In genomic region chr9:134554750-134555655, GRCh38 we compare ENCODE assay signal across 15 cellular contexts.
DNase-seq lines count a peak whose midpoint lies in the region; ATAC-seq, FAIRE-seq and TF ChIP-seq lines count a peak whose summit lies in the region.
"Had no signal": no experiment of that assay in that cellular context is flagged by ENCODE, and none has a peak within 500 bp of the region (broad histone marks: within the 10 kb centered on the region; RNA-seq: fewer than 3 reads in every experiment).

No MANE protein-coding gene starts in this region.

- TF ChIP-seq RAD21 in H1 (IDR thresholded peaks at IDR 0.05 in 1 of 2, conservative IDR thresholded peaks at IDR 0.05 in 1 of 2; ENCODE audit: low read depth in 2 of 2, low read length in 2 of 2): no peak

- H3K23me2 ChIP-seq in H1 (ENCODE audit: low read depth, low read length): no peaks in the 10 kb centered on the region

- ATAC-seq in HG03378 (IDR thresholded peaks at IDR 0.05; ENCODE audit: unreplicated experiment) (no peak), GM19324 (IDR thresholded peaks at IDR 0.05; ENCODE audit: low FRiP score, unreplicated experiment) (no peak)
- ATAC-seq: activated CD4-positive, alpha-beta T cell treated with anti-CD3 and anti-CD28 coated beads for 36 hours; naive thymus-derived CD4-positive, alpha-beta T cell; right lobe of liver; stimulated activated naive CD8-positive, alpha-beta T cell treated with anti-CD3 and anti-CD28 coated beads, Interleukin-15, amount 100 ng/mL, for 72 hours had no signal

- no peaks in the 10 kb centered on the region; a peak in 1 of 7 replicates for H3K27me3 ChIP-seq in H1 (replicated peaks in 1 of 4; ENCODE audit: control insufficient read depth in 3 of 4, extremely low read depth in 1 of 4, insufficient read depth in 3 of 4, low read length in 3 of 4)
- H3K27me3 ChIP-seq in vagina: no peaks in the 10 kb centered on the region
- H3K27me3 ChIP-seq: right lobe of liver had no signal

- H3K18ac ChIP-seq in H1 (ENCODE audit: extremely low read depth, low read length): no peak overlapping the region

- H3K14ac ChIP-seq in H1 (ENCODE audit: insufficient read length): no peak overlapping the region

- H3K9me3 ChIP-seq in H1 (ENCODE audit: insufficient read depth in 2 of 2, low read depth in 1 of 2, low read length in 1 of 2) (no peaks in the 10 kb centered on the region), vagina (no peaks in the 10 kb centered on the region)
- H3K9me3 ChIP-seq: right lobe of liver had no signal

- no peak overlapping the region for H3K9ac ChIP-seq in H1 (replicated peaks in 1 of 4; ENCODE audit: extremely low read depth in 1 of 4, low read depth in 3 of 4, low read length in 3 of 4)

- no peaks in the 10 kb centered on the region for H3K79me2 ChIP-seq in H1 (ENCODE audit: control insufficient read depth in 1 of 2, insufficient read depth in 2 of 2, low read length in 2 of 2)

- 86% methylated on average over 13 of the region's 18 CpGs; no CpG with 5 or more reads in 1 of the 2 experiments for WGBS in H1 (ENCODE audit: extremely low coverage in 1 of 2, insufficient coverage in 1 of 2, insufficient read length in 1 of 2, insufficient replicate concordance in 2 of 2, low coverage in 1 of 2, low lambda C conversion rate in 2 of 2, missing lambda C conversion rate in 1 of 2), 2 experiments

- no peak overlapping the region for H3K4me2 ChIP-seq in H1 (ENCODE audit: insufficient read depth in 1 of 2, low read depth in 2 of 2, low read length in 2 of 2)

- H3K4me1 ChIP-seq in H1 (replicated peaks in 1 of 4; ENCODE audit: control insufficient read depth in 3 of 4, insufficient read depth in 4 of 4, low read length in 3 of 4) (peaks cover 0 to 6% (median under 1%) of the 10 kb centered on the region in 4 experiments; a peak in 3 of 7 replicates), vagina (peaks cover 39% of the 10 kb centered on the region)
- H3K4me1 ChIP-seq: right lobe of liver had no signal

- TF ChIP-seq CTCF in H1 (IDR thresholded peaks at IDR 0.05; ENCODE audit: control extremely low read depth in 1 of 3, insufficient read depth in 1 of 3, low read depth in 1 of 3, low read length in 3 of 3) (no peak), vagina (IDR thresholded peaks at IDR 0.05) (no peak)

- no peak for FAIRE-seq in H1 (lab: Jason Lieb, UNC)

- H2BK15ac ChIP-seq in H1 (ENCODE audit: low read length): no peak overlapping the region

- peak; percentile 42 for DNase-seq in HT1080 (ENCODE audit: low read depth)
- DNase-seq in H1 (ENCODE audit: low read depth in 1 of 2, low spot score in 2 of 2): no peak
- DNase-seq in kidney glomerular epithelial cell (lab: John Stamatoyannopoulos, UW): peak; percentile 65
- no peak for DNase-seq in vagina (ENCODE audit: extremely low spot score in 2 of 2)
- no peak for DNase-seq in nucleus accumbens (lab: John Stamatoyannopoulos, UW)
- DNase-seq: activated CD4-positive, alpha-beta T cell treated with anti-CD3 and anti-CD28 coated beads for 36 hours; activated T-cell treated with anti-CD3 and anti-CD28 coated beads, Interleukin-2, amount 50 U/mL, for 24 hours; amniotic stem cell; naive thymus-derived CD4-positive, alpha-beta T cell; NCI-H1048; OCI-M1; stimulated activated naive CD8-positive, alpha-beta T cell treated with anti-CD3 and anti-CD28 coated beads, Interleukin-15, amount 100 ng/mL, for 72 hours had no signal

- no peak overlapping the region for H2BK5ac ChIP-seq in H1 (ENCODE audit: low read depth, low read length)

- no peaks in the 10 kb centered on the region for H3K79me1 ChIP-seq in H1 (ENCODE audit: low read depth, low read length)

- no peak for TF ChIP-seq EP300 in H1 (IDR thresholded peaks at IDR 0.05; ENCODE audit: borderline replicate concordance in 1 of 2, low read depth in 2 of 2, low read length in 2 of 2)

- H4K91ac ChIP-seq in H1 (replicated peaks; ENCODE audit: insufficient read length, low read length): no peak overlapping the region

- peak overlapping the region; percentile 59; the same call in 1 of the 2 replicates for H4K8ac ChIP-seq in H1 (ENCODE audit: extremely low read depth, insufficient read depth, low read length)

- H4K20me1 ChIP-seq in H1 (replicated peaks in 1 of 2; ENCODE audit: control insufficient read depth in 1 of 2, insufficient read depth in 2 of 2, low read length in 2 of 2): no peaks in the 10 kb centered on the region

- no peak overlapping the region for H4K5ac ChIP-seq in H1 (ENCODE audit: insufficient read length, low read depth, low read length)

- H3K36me3 ChIP-seq in H1 (ENCODE audit: control insufficient read depth in 2 of 4, insufficient read depth in 4 of 4, low read length in 3 of 4) (no peaks in the 10 kb centered on the region), vagina (no peaks in the 10 kb centered on the region)
- H3K36me3 ChIP-seq: right lobe of liver had no signal

- H3K4me3 ChIP-seq in H1 (ENCODE audit: extremely low read depth in 1 of 4, insufficient read depth in 2 of 4, low read depth in 3 of 4, low read length in 4 of 4) (no peak overlapping the region), vagina (no peak overlapping the region)
- H3K4me3 ChIP-seq: right lobe of liver had no signal

- no peak overlapping the region for H3K56ac ChIP-seq in H1 (replicated peaks; ENCODE audit: insufficient read length, low read depth, low read length)

- 0 out of 2 replicates have a peak overlapping the region, but pooled peaks have one; percentile 39 for H2BK12ac ChIP-seq in H1 (ENCODE audit: low read depth, low read length)

- CTCF ChIA-PET in H1 (lab: Charles Lee; ENCODE audit: partially characterized antibody): interaction anchor here (0.9 to 1.0 kb wide), 3 partner anchors 12 to 352 kb away, joined by 4 read pairs; no protein-coding TSS in a partner anchor

- TF ChIP-seq POLR2A in H1 (IDR thresholded peaks at IDR 0.05; ENCODE audit: control extremely low read depth in 1 of 2, low read depth in 2 of 2, low read length in 2 of 2): no peak
- TF ChIP-seq POLR2A in vagina (IDR thresholded peaks at IDR 0.05): no peak

- no peak overlapping the region for H2BK120ac ChIP-seq in H1 (replicated peaks; ENCODE audit: low read depth, low read length)

- POLR2A ChIA-PET in H1 (lab: Charles Lee; ENCODE audit: partially characterized antibody): no interaction called here

- peak overlapping the region; percentile 29; the same call in 1 of the 2 replicates for H2AFZ ChIP-seq in H1 (ENCODE audit: low read length)

- no peak overlapping the region for H2AK5ac ChIP-seq in H1 (ENCODE audit: low read depth, low read length)

- H3K27ac ChIP-seq in H1 (ENCODE audit: low read depth, low read length) (no peak overlapping the region), vagina (peak overlapping the region; percentile 17)
- H3K27ac ChIP-seq: right lobe of liver had no signal

- no peak overlapping the region for H3K4ac ChIP-seq in H1 (replicated peaks; ENCODE audit: insufficient read length, low read depth, low read length)

- H3K23ac ChIP-seq in H1 (ENCODE audit: insufficient read length): no peak overlapping the region

- intact Hi-C loops in vagina (cut with DNase I): no loop called here

- no peak overlapping the region for H2BK20ac ChIP-seq in H1 (ENCODE audit: low read length)

TF ChIP-seq in H1, 55 proteins besides CTCF, POLR2A, EP300 and RAD21:
- TF ChIP-seq KDM1A (IDR thresholded peaks at IDR 0.05; ENCODE audit: borderline replicate concordance, low read length): 0 out of 2 replicates have a peak, but pooled peaks have one; percentile 30
- no peak for TF ChIP-seq SIRT6 (IDR thresholded peaks at IDR 0.05; ENCODE audit: low read length)
- TF ChIP-seq KDM5A (IDR thresholded peaks at IDR 0.05; ENCODE audit: low read length): no peak
- no peak for TF ChIP-seq RXRA (IDR thresholded peaks at IDR 0.05; ENCODE audit: insufficient read depth, low read depth, low read length)
- TF ChIP-seq CBX8 (IDR thresholded peaks at IDR 0.05; ENCODE audit: borderline replicate concordance, low read depth, low read length): no peak
- TF ChIP-seq KDM4A (IDR thresholded peaks at IDR 0.05; ENCODE audit: low read depth, low read length, severe bottlenecking): no peak

Comparison
In these comparisons a context has a peak if more than half of its experiments do, and no peak if none do; other contexts are left out.
1. DNase-seq: peak in HT1080 (single experiment) and kidney glomerular epithelial cell (single experiment); none in H1 (0 of 2), vagina (0 of 2) and nucleus accumbens (0 of 56).